1 cellular context compared by ENCODE assay signal in genomic region chr10:113644185-113645120, GRCh38.
TF ChIP-seq lines count a peak whose summit lies in the region.

No MANE protein-coding gene starts in this region.

TF ChIP-seq in HepG2, 621 proteins besides CTCF, POLR2A, EP300 and RAD21:
- 0 out of 2 replicates have a peak, but pooled peaks have one; percentile 21 for TF ChIP-seq TCF7 (IDR thresholded peaks at IDR 0.05; ENCODE audit: low read depth)
- no peak for TF ChIP-seq ZNF276 (CRISPR knock-in tag; IDR thresholded peaks at IDR 0.05; ENCODE audit: low read depth)
TF ChIP-seq in HepG2: peak in this region for 1.
